ENCODE assay signal across 1 cellular context in genomic region chr1:151909167-151910149, GRCh38.
TF ChIP-seq lines count a peak whose summit lies in the region.

Gene THEM4, minus strand, starts transcription at chr1:151909511. Its CDS starts 53 bp downstream, at chr1:151909458.

TF ChIP-seq in SK-N-SH, 30 proteins besides CTCF, POLR2A, EP300 and RAD21 (continued from another document):
- no peak for TF ChIP-seq REST (IDR thresholded peaks at IDR 0.05; ENCODE audit: low read depth, low read length)
- peak; percentile 63; the same call in 1 of the 2 replicates for TF ChIP-seq USF1 (IDR thresholded peaks at IDR 0.05; ENCODE audit: borderline replicate concordance, low read depth)
- no peak for TF ChIP-seq TCF12 (IDR thresholded peaks at IDR 0.05)
- no peak for TF ChIP-seq GATA2 (CRISPR knock-in tag; IDR thresholded peaks at IDR 0.05)
- TF ChIP-seq SIN3A (IDR thresholded peaks at IDR 0.05; ENCODE audit: borderline replicate concordance, low read depth, low read length): 0 out of 2 replicates have a peak, but pooled peaks have one; percentile 61
- TF ChIP-seq POLR2AphosphoS5 (IDR thresholded peaks at IDR 0.05; ENCODE audit: low read depth, low read length): peak; percentile 80
- TF ChIP-seq MEF2A (IDR thresholded peaks at IDR 0.05; ENCODE audit: borderline replicate concordance, low read depth): no peak
- peak; percentile 51; the same call in 1 of the 2 replicates for TF ChIP-seq MXI1 (IDR thresholded peaks at IDR 0.05; ENCODE audit: low read depth, low read length)
- 0 out of 2 replicates have a peak, but pooled peaks have one; percentile 9 for TF ChIP-seq USF2 (IDR thresholded peaks at IDR 0.05; ENCODE audit: borderline replicate concordance, low read depth, low read length)
